ENCODE assay signal across 24 cellular contexts in genomic region chr20:35715611-35716010, GRCh38. TPM values are rescaled to one million over a fixed set of nuclear protein-coding genes. Genes with fewer than 3 reads are reported as not detected.
DNase-seq lines count a peak whose midpoint lies in the region; ATAC-seq and TF ChIP-seq lines count a peak whose summit lies in the region.
"Had no signal": no experiment of that assay in that cellular context is flagged by ENCODE, and none has a peak within 500 bp of the region (broad histone marks: within the 10 kb centered on the region; RNA-seq: fewer than 3 reads in every experiment).

No MANE protein-coding gene starts in this region.

- H3K4me3 Mint-ChIP-seq in stimulated activated naive CD8-positive, alpha-beta T cell treated with anti-CD3 and anti-CD28 coated beads, Interleukin-15, Interleukin-2, amounts not matched to agents 100 ng/mL and 50 ng/mL, for 24 hours, result no peak overlapping the region
- no peak overlapping the region for H3K4me3 Mint-ChIP-seq in activated CD8-positive, alpha-beta T cell treated with anti-CD3 and anti-CD28 coated beads, Interleukin-2, amount 10 ng/mL, durations not matched to agents 7 days and 5 days
- no peak overlapping the region for H3K4me3 Mint-ChIP-seq in natural killer cell

- no peak for TF ChIP-seq CTCF in natural killer cell (IDR thresholded peaks at IDR 0.05)

- H3K36me3 ChIP-seq in MG63, result peaks cover 97% of the 10 kb centered on the region

- no peak for ATAC-seq in stimulated activated naive CD8-positive, alpha-beta T cell treated with anti-CD3 and anti-CD28 coated beads, Interleukin-15, Interleukin-2, amounts not matched to agents 100 U/mL and 50 U/mL, for 24 hours
- no peak for ATAC-seq in activated CD8-positive, alpha-beta T cell treated with anti-CD3 and anti-CD28 coated beads, Interleukin-2, amount 10 ng/mL, durations not matched to agents 7 days and 5 days
- ATAC-seq in natural killer cell, result no peak
- ATAC-seq: body of pancreas had no signal

- CTCF ChIA-PET in activated CD8-positive, alpha-beta T cell treated with anti-CD3 and anti-CD28 coated beads, Interleukin-2, amount 10 ng/mL, durations not matched to agents 7 days and 5 days (lab: Charles Lee), result interaction anchor here (0.7 to 1.4 kb wide), 2 partner anchors 12 to 168 kb away, joined by 3 read pairs; no protein-coding TSS in a partner anchor

- no peaks in the 10 kb centered on the region for H3K27me3 ChIP-seq in MG63
- H3K27me3 ChIP-seq: adrenal gland, body of pancreas, upper lobe of left lung had no signal

- H3K36me3 Mint-ChIP-seq in stimulated activated naive CD8-positive, alpha-beta T cell treated with anti-CD3 and anti-CD28 coated beads, Interleukin-15, Interleukin-2, amounts not matched to agents 100 ng/mL and 50 ng/mL, for 24 hours (ENCODE audit: low read depth), result peaks cover 85% of the 10 kb centered on the region
- H3K36me3 Mint-ChIP-seq in activated CD8-positive, alpha-beta T cell treated with anti-CD3 and anti-CD28 coated beads, Interleukin-2, amount 10 ng/mL, durations not matched to agents 7 days and 5 days (ENCODE audit: low read depth), result peaks cover 69% of the 10 kb centered on the region
- H3K36me3 Mint-ChIP-seq in natural killer cell, result peaks cover 28% of the 10 kb centered on the region

- no peaks in the 10 kb centered on the region for H3K9me3 ChIP-seq in MG63
- H3K9me3 ChIP-seq: adrenal gland, body of pancreas, left ventricle myocardium inferior, upper lobe of left lung had no signal

- H3K4me3 ChIP-seq in MG63, result no peak overlapping the region
- H3K4me3 ChIP-seq: adrenal gland, body of pancreas, GM23248, left ventricle myocardium inferior, upper lobe of left lung had no signal

- peaks cover 67% of the 10 kb centered on the region for H3K4me1 Mint-ChIP-seq in stimulated activated naive CD8-positive, alpha-beta T cell treated with anti-CD3 and anti-CD28 coated beads, Interleukin-15, Interleukin-2, amounts not matched to agents 100 ng/mL and 50 ng/mL, for 24 hours (ENCODE audit: low read depth)
- peaks cover 44% of the 10 kb centered on the region for H3K4me1 Mint-ChIP-seq in activated CD8-positive, alpha-beta T cell treated with anti-CD3 and anti-CD28 coated beads, Interleukin-2, amount 10 ng/mL, durations not matched to agents 7 days and 5 days (ENCODE audit: low read depth)
- peaks cover 34 to 35% of the 10 kb centered on the region in 2 donors for H3K4me1 Mint-ChIP-seq in natural killer cell

- no peaks in the 10 kb centered on the region for H3K27me3 Mint-ChIP-seq in stimulated activated naive CD8-positive, alpha-beta T cell treated with anti-CD3 and anti-CD28 coated beads, Interleukin-15, Interleukin-2, amounts not matched to agents 100 ng/mL and 50 ng/mL, for 24 hours
- no peaks in the 10 kb centered on the region for H3K27me3 Mint-ChIP-seq in activated CD8-positive, alpha-beta T cell treated with anti-CD3 and anti-CD28 coated beads, Interleukin-2, amount 10 ng/mL, durations not matched to agents 7 days and 5 days (ENCODE audit: low read depth)
- no peaks in the 10 kb centered on the region for H3K27me3 Mint-ChIP-seq in natural killer cell (ENCODE audit: low read depth in 2 of 2)

- POLR2A ChIA-PET in activated CD8-positive, alpha-beta T cell treated with anti-CD3 and anti-CD28 coated beads, Interleukin-2, amount 10 ng/mL, durations not matched to agents 7 days and 5 days (lab: Charles Lee), result interaction anchor here (1.5 kb wide), 1 partner anchor 13 kb away, joined by 5 read pairs; no protein-coding TSS in a partner anchor

- DNase-seq in stimulated activated naive CD8-positive, alpha-beta T cell treated with anti-CD3 and anti-CD28 coated beads, Interleukin-15, Interleukin-2, amounts not matched to agents 100 U/mL and 50 U/mL, for 24 hours, result no peak
- DNase-seq in activated CD8-positive, alpha-beta T cell treated with anti-CD3 and anti-CD28 coated beads, Interleukin-2, amount 10 ng/mL, durations not matched to agents 7 days and 5 days, result no peak
- DNase-seq in natural killer cell, result no peak
- no peak for DNase-seq in superior temporal gyrus (ENCODE audit: extremely low spot score)
- DNase-seq in MG63, result no peak
- no peak for DNase-seq in Kasumi-1 (lab: John Stamatoyannopoulos, UW)
- DNase-seq: activated CD4-positive, alpha-beta T cell treated with anti-CD3 and anti-CD28 coated beads for 4 hours; adrenal gland; body of pancreas; cerebellar nuclear complex; COR-L47; DMS79; GM23248; left ventricle myocardium inferior; mesendoderm; NCI-H1092; NCI-H1694 treated with DMSO at 0.1 percent for 48 hours; NCI-H524 treated with DMSO at 0.1 percent for 48 hours; small intestine; stimulated activated CD4-positive, alpha-beta T cell treated with anti-CD3 and anti-CD28 coated beads, Interleukin-2, amount 100 ng/mL, for 24 hours; substantia nigra; upper lobe of left lung had no signal

- intact Hi-C loops in natural killer cell (cut with micrococcal nuclease), result loop anchor here (1.0 kb wide), 1 partner anchor 8 kb away; no protein-coding TSS in a partner anchor

- H3K9me3 Mint-ChIP-seq in stimulated activated naive CD8-positive, alpha-beta T cell treated with anti-CD3 and anti-CD28 coated beads, Interleukin-15, Interleukin-2, amounts not matched to agents 100 ng/mL and 50 ng/mL, for 24 hours, result no peaks in the 10 kb centered on the region
- no peaks in the 10 kb centered on the region for H3K9me3 Mint-ChIP-seq in activated CD8-positive, alpha-beta T cell treated with anti-CD3 and anti-CD28 coated beads, Interleukin-2, amount 10 ng/mL, durations not matched to agents 7 days and 5 days (ENCODE audit: insufficient read depth)
- no peaks in the 10 kb centered on the region for H3K9me3 Mint-ChIP-seq in natural killer cell
- H3K9me3 Mint-ChIP-seq: activated T-helper 2 cell treated with anti-CD3 and anti-CD28 coated beads, Interferon-gamma antibody, Interleukin-2, Interleukin-4, amounts not matched to agents 10 μg/mL and 5 μg/mL and 100 μg/mL, durations not matched to agents 14 hours and 24 hours and 36 hours had no signal

- H3K27ac Mint-ChIP-seq in stimulated activated naive CD8-positive, alpha-beta T cell treated with anti-CD3 and anti-CD28 coated beads, Interleukin-15, Interleukin-2, amounts not matched to agents 100 ng/mL and 50 ng/mL, for 24 hours, result peak overlapping the region; percentile 38
- H3K27ac Mint-ChIP-seq in activated CD8-positive, alpha-beta T cell treated with anti-CD3 and anti-CD28 coated beads, Interleukin-2, amount 10 ng/mL, durations not matched to agents 7 days and 5 days, result peak overlapping the region; percentile 6
- peak overlapping the region; percentile 48 to 77 for H3K27ac Mint-ChIP-seq in natural killer cell
- H3K27ac Mint-ChIP-seq: activated T-helper 2 cell treated with anti-CD3 and anti-CD28 coated beads, Interferon-gamma antibody, Interleukin-2, Interleukin-4, amounts not matched to agents 10 μg/mL and 5 μg/mL and 100 μg/mL, durations not matched to agents 14 hours and 24 hours and 36 hours had no signal

RNA-seq across cellular contexts. Expression of gene ROMO1, which starts 16.4 kb away (rescaled TPM):
- 100 to 1,000 TPM; 134 to 143 TPM for total RNA-seq in activated CD8-positive, alpha-beta T cell treated with anti-CD3 and anti-CD28 coated beads, Interleukin-2, amount 10 ng/mL, durations not matched to agents 7 days and 5 days
- 10 to 100 TPM; 38.3 to 49.7 (median 40.5) TPM for total RNA-seq in natural killer cell
- total RNA-seq in MG63 (2014; rRNA removed; shearing (Covaris generic); ENCODE audit: low replicate concordance), result 143 and 318 TPM in 2 replicates

RNA-seq across cellular contexts. Expression of gene NFS1, which starts 16.5 kb away (rescaled TPM):
- total RNA-seq in activated CD8-positive, alpha-beta T cell treated with anti-CD3 and anti-CD28 coated beads, Interleukin-2, amount 10 ng/mL, durations not matched to agents 7 days and 5 days, result 10 to 100 TPM; 32.7 to 34.7 TPM
- 10 to 100 TPM; 11.3 to 20.8 (median 16.0) TPM for total RNA-seq in natural killer cell
- 94.3 and 130 TPM in 2 replicates for total RNA-seq in MG63 (2014; rRNA removed; shearing (Covaris generic); ENCODE audit: low replicate concordance)

RNA-seq across cellular contexts. Expression of gene RBM39, which starts 26.4 kb away (rescaled TPM):
- 100 to 1,000 TPM; 333 to 358 TPM for total RNA-seq in activated CD8-positive, alpha-beta T cell treated with anti-CD3 and anti-CD28 coated beads, Interleukin-2, amount 10 ng/mL, durations not matched to agents 7 days and 5 days
- total RNA-seq in natural killer cell, result 1,000 to 10,000 TPM; 1,431 to 1,555 (median 1,445) TPM
- 273 and 328 TPM in 2 replicates for total RNA-seq in MG63 (2014; rRNA removed; shearing (Covaris generic); ENCODE audit: low replicate concordance)

RNA-seq across cellular contexts. Expression of gene CPNE1, which starts 50.9 kb away (rescaled TPM):
- 100 to 1,000 TPM; 271 to 272 TPM for total RNA-seq in activated CD8-positive, alpha-beta T cell treated with anti-CD3 and anti-CD28 coated beads, Interleukin-2, amount 10 ng/mL, durations not matched to agents 7 days and 5 days
- 100 to 1,000 TPM; 298 to 342 (median 334) TPM for total RNA-seq in natural killer cell
- 284 and 335 TPM in 2 replicates for total RNA-seq in MG63 (2014; rRNA removed; shearing (Covaris generic); ENCODE audit: low replicate concordance)

RNA-seq across cellular contexts. Expression of gene RBM12, which starts 50.9 kb away (rescaled TPM):
- 100 to 1,000 TPM; 112 to 119 TPM for total RNA-seq in activated CD8-positive, alpha-beta T cell treated with anti-CD3 and anti-CD28 coated beads, Interleukin-2, amount 10 ng/mL, durations not matched to agents 7 days and 5 days
- 100 to 1,000 TPM in 1 of 3 donors, 10 to 100 TPM in 2; 80.9 to 112 (median 89.4) TPM for total RNA-seq in natural killer cell
- total RNA-seq in MG63 (2014; rRNA removed; shearing (Covaris generic); ENCODE audit: low replicate concordance), result 42.9 and 54.6 TPM in 2 replicates

Comparison
In these comparisons a context has a peak if more than half of its experiments do, and no peak if none do; other contexts are left out.
1. H3K27ac Mint-ChIP-seq: peak in every context shown above with its lines; median percentile 62 in natural killer cell; 38 in stimulated activated naive CD8-positive, alpha-beta T cell treated with anti-CD3 and anti-CD28 coated beads, Interleukin-15, Interleukin-2, amounts not matched to agents 100 ng/mL and 50 ng/mL, for 24 hours; 6 in activated CD8-positive, alpha-beta T cell treated with anti-CD3 and anti-CD28 coated beads, Interleukin-2, amount 10 ng/mL, durations not matched to agents 7 days and 5 days.